In the genomic region with DNA sequence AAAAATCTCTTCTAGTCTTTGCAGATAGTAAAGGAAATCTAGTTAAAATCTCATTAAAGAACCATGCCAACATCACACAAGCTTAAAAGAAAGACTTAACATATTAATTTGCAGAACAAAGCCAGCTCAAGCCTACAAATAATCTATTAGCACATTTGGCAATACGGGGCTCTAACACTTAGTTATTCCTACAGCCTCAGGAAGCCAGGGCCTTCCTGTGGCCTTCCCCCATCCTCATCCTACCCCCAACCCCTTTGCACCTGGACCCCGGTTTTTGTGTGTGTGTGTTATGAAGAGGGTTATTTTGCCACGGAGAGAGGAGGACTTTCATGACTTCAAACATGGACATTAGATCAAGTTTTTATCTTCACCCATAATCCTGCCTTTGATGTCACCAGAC, we compare ENCODE assay signal across 30 cellular contexts.
"Had no signal": no experiment of that assay in that cellular context is flagged by ENCODE, and none has a peak within 500 bp of the region (broad histone marks: within the 10 kb centered on the region; RNA-seq: fewer than 3 reads in every experiment).

No MANE protein-coding gene starts in this region.

- H3K4me3 Mint-ChIP-seq: immature natural killer cell; naive thymus-derived CD8-positive, alpha-beta T cell; nephron; neural crest cell; stimulated activated naive B cell treated with anti-CD40 and anti-IgM and Interleukin-4, amounts not matched to agents 10 μg/mL and 1 μg/mL and 100 μg/mL, for 72 hours had no signal

- H3K27ac ChIP-seq: hepatocyte, left lung, lower lobe of right lung, pancreas, prostate gland, skin epidermis, stomach, testis, tibial artery, uterus had no signal

- H3K4me3 ChIP-seq: hepatocyte, left lung, lower lobe of right lung, pancreas, prostate gland, skin epidermis, stomach, testis, tibial artery, uterus had no signal

- H3K9me3 Mint-ChIP-seq: nephron had no signal

- ATAC-seq: left colon; left lung; lower lobe of right lung; naive thymus-derived CD8-positive, alpha-beta T cell; pancreas; right cardiac atrium; sciatic nerve; stimulated activated naive B cell treated with anti-CD40 and anti-IgM and Interleukin-4, amounts not matched to agents 10 μg/mL and 1 μg/mL and 100 μg/mL, for 72 hours; stimulated activated naive CD8-positive, alpha-beta T cell treated with anti-CD3 and anti-CD28 coated beads, Interleukin-15, Interleukin-2, amounts not matched to agents 100 U/mL and 50 U/mL, for 24 hours had no signal

- H3K27ac Mint-ChIP-seq: immature natural killer cell; naive thymus-derived CD8-positive, alpha-beta T cell; nephron; stimulated activated naive B cell treated with anti-CD40 and anti-IgM and Interleukin-4, amounts not matched to agents 10 μg/mL and 1 μg/mL and 100 μg/mL, for 72 hours had no signal

- H3K9me3 ChIP-seq: lower lobe of right lung, pancreas, prostate gland, stomach, testis, tibial artery, uterus had no signal

- H3K4me1 Mint-ChIP-seq: immature natural killer cell; naive thymus-derived CD8-positive, alpha-beta T cell; nephron; neural crest cell; stimulated activated naive B cell treated with anti-CD40 and anti-IgM and Interleukin-4, amounts not matched to agents 10 μg/mL and 1 μg/mL and 100 μg/mL, for 72 hours had no signal

- H3K36me3 ChIP-seq: left lung, lower lobe of right lung, pancreas, prostate gland, stomach, tibial artery, uterus had no signal

- H3K4me1 ChIP-seq: left lung, lower lobe of right lung, pancreas, prostate gland, stomach, testis, tibial artery, uterus had no signal

- H3K27me3 ChIP-seq: hepatocyte, stomach, testis, uterus had no signal

- H3K36me3 Mint-ChIP-seq: immature natural killer cell; naive thymus-derived CD8-positive, alpha-beta T cell; stimulated activated naive B cell treated with anti-CD40 and anti-IgM and Interleukin-4, amounts not matched to agents 10 μg/mL and 1 μg/mL and 100 μg/mL, for 72 hours had no signal

- DNase-seq: immature natural killer cell; kidney; left colon; left lung; lower lobe of right lung; mammary epithelial cell; mesenchymal stem cell; naive thymus-derived CD8-positive, alpha-beta T cell; nucleus accumbens; pancreas; posterior cingulate gyrus; retina; right cardiac atrium; stimulated activated CD4-positive, alpha-beta T cell treated with anti-CD3 and anti-CD28 coated beads, Interleukin-12 subunit alpha, Interleukin-12 subunit beta, amount 100 ng/mL, for 4 hours; stimulated activated CD4-positive, alpha-beta T cell treated with anti-CD3 and anti-CD28 coated beads, Interleukin-15, amount 100 ng/mL, for 24 hours; stimulated activated CD4-positive, alpha-beta T cell treated with anti-CD3 and anti-CD28 coated beads, Interleukin-2, amount 100 ng/mL, for 24 hours; stimulated activated CD4-positive, alpha-beta T cell treated with anti-CD3 and anti-CD28 coated beads, Interleukin-4, amount 100 ng/mL, for 1 hour; stimulated activated naive B cell treated with anti-CD40 and anti-IgM and Interleukin-4, amounts not matched to agents 10 μg/mL and 1 μg/mL and 100 μg/mL, for 72 hours; stimulated activated naive CD8-positive, alpha-beta T cell treated with anti-CD3 and anti-CD28 coated beads, Interleukin-15, Interleukin-2, amounts not matched to agents 100 U/mL and 50 U/mL, for 24 hours; stomach; testis; tibial artery; trophoblast cell; uterus had no signal
